ENCODE assay signal across 8 cellular contexts in the genomic region with DNA sequence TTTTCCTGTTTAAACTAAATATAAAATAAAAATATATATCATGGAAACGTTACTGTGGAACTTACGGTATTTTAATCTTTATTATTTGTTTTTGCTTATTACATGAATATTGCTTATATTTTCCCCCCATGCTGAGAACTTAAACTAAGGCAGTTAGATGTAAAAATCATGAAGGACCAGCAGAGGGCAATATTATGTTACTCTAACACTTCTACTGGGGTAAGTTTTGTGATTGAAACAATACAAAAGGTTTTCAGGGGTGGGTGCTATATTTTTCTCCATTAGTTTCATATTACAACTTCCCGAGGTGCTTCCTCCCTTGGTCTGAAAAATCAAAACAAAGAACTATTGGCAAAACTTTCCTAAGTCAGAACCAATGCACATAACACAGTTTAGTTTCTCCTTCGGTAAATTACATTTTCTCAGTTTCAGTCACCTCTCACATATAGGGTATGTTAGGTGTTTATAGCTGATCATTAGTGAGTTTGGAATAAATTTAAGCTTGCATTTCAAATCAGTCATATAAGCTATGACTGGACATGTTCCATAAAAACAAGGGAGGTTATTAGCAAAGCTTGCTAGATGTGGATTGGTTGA. TPM values are rescaled to one million over a fixed set of nuclear protein-coding genes. Genes with fewer than 3 reads are reported as not detected.
DNase-seq lines count a peak whose midpoint lies in the region; ATAC-seq, FAIRE-seq and TF ChIP-seq lines count a peak whose summit lies in the region.

No MANE protein-coding gene starts in this region.

- H3K79me2 ChIP-seq in PC-3 (ENCODE audit: low read length) (no peaks in the 10 kb centered on the region), parathyroid adenoma (no peaks in the 10 kb centered on the region)

- H2AFZ ChIP-seq in PC-3 (ENCODE audit: low read length) (no peak overlapping the region), parathyroid adenoma (no peak overlapping the region)

- H3K27me3 ChIP-seq in PC-3 (ENCODE audit: low read length) (no peaks in the 10 kb centered on the region), parathyroid adenoma (ENCODE audit: control insufficient read depth, insufficient read depth, low read length) (no peaks in the 10 kb centered on the region)

- H3K9me3 ChIP-seq in PC-3 (ENCODE audit: low read length): no peaks in the 10 kb centered on the region
- H3K9me3 ChIP-seq in parathyroid adenoma (ENCODE audit: control insufficient read depth, low read length): no peaks in the 10 kb centered on the region

- H3K4me1 ChIP-seq in PC-3 (ENCODE audit: insufficient read depth, low read length) (no peaks in the 10 kb centered on the region), parathyroid adenoma (peaks cover 2% of the 10 kb centered on the region)

- FAIRE-seq in A204.1 (lab: Jason Lieb, UNC): peak; percentile 91

- peak; percentile 41 for DNase-seq in Jurkat, Clone E6-1 (ENCODE audit: low read depth, low spot score)
- DNase-seq in PC-3 (peak; percentile 69), epithelial cell of proximal tubule (ENCODE audit: low read depth) (no peak)
- no peak for DNase-seq in activated CD4-positive, alpha-beta memory T cell treated with anti-CD3 and anti-CD28 coated beads, Interleukin-2, amount 10 ng/mL, durations not matched to agents 7 days and 5 days
- no peak for DNase-seq in activated CD8-positive, alpha-beta memory T cell treated with anti-CD3 and anti-CD28 coated beads for 24 hours

- H3K4me2 ChIP-seq in PC-3 (ENCODE audit: low read length) (no peak overlapping the region), parathyroid adenoma (ENCODE audit: low read length) (no peak overlapping the region)

- H3K9ac ChIP-seq in PC-3 (ENCODE audit: low read length): no peak overlapping the region
- H3K9ac ChIP-seq in parathyroid adenoma: no peak overlapping the region

- no peaks in the 10 kb centered on the region for H3K36me3 Mint-ChIP-seq in activated CD4-positive, alpha-beta memory T cell treated with anti-CD3 and anti-CD28 coated beads, Interleukin-2, amount 10 ng/mL, durations not matched to agents 7 days and 5 days (ENCODE audit: low read depth)

- peak; percentile 42; the same call in 2 of the 3 replicates for TF ChIP-seq CTCF in GM12872 (IDR thresholded peaks at IDR 0.05; ENCODE audit: insufficient read depth, low read depth, low read length)
- peak; percentile 71 for TF ChIP-seq CTCF in PC-3 (conservative IDR thresholded peaks at IDR 0.05; ENCODE audit: low read depth, low read length)
- peak; percentile 64 for TF ChIP-seq CTCF in epithelial cell of proximal tubule (conservative IDR thresholded peaks at IDR 0.05; ENCODE audit: low read depth, low read length)
- TF ChIP-seq CTCF in parathyroid adenoma (IDR thresholded peaks at IDR 0.05): peak; percentile 46

- H3K4me1 Mint-ChIP-seq in activated CD4-positive, alpha-beta memory T cell treated with anti-CD3 and anti-CD28 coated beads, Interleukin-2, amount 10 ng/mL, durations not matched to agents 7 days and 5 days: no peaks in the 10 kb centered on the region

- no peaks in the 10 kb centered on the region for H3F3A ChIP-seq in PC-3 (ENCODE audit: low read length, unreplicated experiment)

- no peak overlapping the region for H3K27ac Mint-ChIP-seq in activated CD4-positive, alpha-beta memory T cell treated with anti-CD3 and anti-CD28 coated beads, Interleukin-2, amount 10 ng/mL, durations not matched to agents 7 days and 5 days

- H3K27ac ChIP-seq in PC-3 (ENCODE audit: low read length) (no peak overlapping the region), parathyroid adenoma (no peak overlapping the region)

- POLR2A ChIA-PET in PC-3 (lab: Charles Lee; ENCODE audit: unreplicated experiment): no interaction called here
- POLR2A ChIA-PET in activated CD4-positive, alpha-beta memory T cell treated with anti-CD3 and anti-CD28 coated beads, Interleukin-2, amount 10 ng/mL, durations not matched to agents 7 days and 5 days (lab: Charles Lee): interaction anchor here (1.0 kb wide), 1 partner anchor 556 kb away, joined by 3 read pairs; a partner anchor contains a TSS

- H3K36me3 ChIP-seq in PC-3 (ENCODE audit: low read depth, low read length) (no peaks in the 10 kb centered on the region), parathyroid adenoma (ENCODE audit: control insufficient read depth, insufficient read depth, low read length) (no peaks in the 10 kb centered on the region)

- H3K4me3 Mint-ChIP-seq in activated CD4-positive, alpha-beta memory T cell treated with anti-CD3 and anti-CD28 coated beads, Interleukin-2, amount 10 ng/mL, durations not matched to agents 7 days and 5 days: no peak overlapping the region

- H3K27me3 Mint-ChIP-seq in activated CD4-positive, alpha-beta memory T cell treated with anti-CD3 and anti-CD28 coated beads, Interleukin-2, amount 10 ng/mL, durations not matched to agents 7 days and 5 days: no peaks in the 10 kb centered on the region

- no peaks in the 10 kb centered on the region for H3K9me3 Mint-ChIP-seq in activated CD4-positive, alpha-beta memory T cell treated with anti-CD3 and anti-CD28 coated beads, Interleukin-2, amount 10 ng/mL, durations not matched to agents 7 days and 5 days

- CTCF ChIA-PET in PC-3 (lab: Charles Lee): no interaction called here
- CTCF ChIA-PET in activated CD4-positive, alpha-beta memory T cell treated with anti-CD3 and anti-CD28 coated beads, Interleukin-2, amount 10 ng/mL, durations not matched to agents 7 days and 5 days (lab: Charles Lee): interaction anchor here (1.0 to 2.0 kb wide), 2 partner anchors 10 to 826 kb away, joined by 3 to 9 read pairs; no protein-coding TSS in a partner anchor

- H4K20me1 ChIP-seq in PC-3 (ENCODE audit: low read length): no peaks in the 10 kb centered on the region

- intact Hi-C loops in PC-3 (cut with micrococcal nuclease): loop anchor here (1.0 to 5.0 kb wide), 5 partner anchors 290 to 1695 kb away; a partner anchor contains a TSS

- ATAC-seq in PC-3: peak; percentile 59

- H3K9me2 ChIP-seq in PC-3 (replicated peaks; ENCODE audit: low read length): no peaks in the 10 kb centered on the region

- no peak overlapping the region for H3K4me3 ChIP-seq in Jurkat, Clone E6-1 (ENCODE audit: low read length)
- H3K4me3 ChIP-seq in PC-3 (ENCODE audit: low read length) (no peak overlapping the region), epithelial cell of proximal tubule (ENCODE audit: low read depth, low read length) (no peak overlapping the region), parathyroid adenoma (ENCODE audit: low read depth, low read length) (no peak overlapping the region)

- BruUV-seq in PC-3 (replicated peaks; lab: Mats Ljungman, UMichigan): no TSS peak

RNA-seq across cellular contexts. Expression of a gene that starts 54.8 kb away (rescaled TPM):
- 3.6 TPM for polyA plus RNA-seq in Jurkat, Clone E6-1 (2012; ENCODE audit: insufficient read depth, insufficient read length)
- total RNA-seq in PC-3 (2014; rRNA removed) (8.5 and 9.3 TPM in 2 replicates), epithelial cell of proximal tubule (3.0 and 4.9 TPM in 2 replicates)
- total RNA-seq in activated CD4-positive, alpha-beta memory T cell treated with anti-CD3 and anti-CD28 coated beads, Interleukin-2, amount 10 ng/mL, durations not matched to agents 7 days and 5 days: 10 to 100 TPM; 11.7 to 13.4 TPM

Comparison
In these comparisons a context has a peak if more than half of its experiments do, and no peak if none do; other contexts are left out.
1. DNase-seq: peak in Jurkat, Clone E6-1 (single experiment) and PC-3 (single experiment); none in epithelial cell of proximal tubule (single experiment), activated CD4-positive, alpha-beta memory T cell treated with anti-CD3 and anti-CD28 coated beads, Interleukin-2, amount 10 ng/mL, durations not matched to agents 7 days and 5 days (single experiment) and activated CD8-positive, alpha-beta memory T cell treated with anti-CD3 and anti-CD28 coated beads for 24 hours (single experiment).
2. Peak in every context shown above with its lines, with median percentiles within 50 percentile points of each other: CTCF ChIP-seq.